21 cellular contexts compared by ENCODE assay signal in genomic region chr1:85438353-85438752, GRCh38. TPM values are rescaled to one million over a fixed set of nuclear protein-coding genes. Genes with fewer than 3 reads are reported as not detected.
DNase-seq lines count a peak whose midpoint lies in the region; ATAC-seq and TF ChIP-seq lines count a peak whose summit lies in the region.
"Had no signal": no experiment of that assay in that cellular context is flagged by ENCODE, and none has a peak within 500 bp of the region (broad histone marks: within the 10 kb centered on the region; RNA-seq: fewer than 3 reads in every experiment).

No MANE protein-coding gene starts in this region.

- DNase-seq in Daoy (ENCODE audit: low read depth) (peak; percentile 47), MG63 (peak; percentile 19), dermis microvascular lymphatic vessel endothelial cell (ENCODE audit: low read depth in 2 of 2) (peak; percentile 59 to 68), right lobe of liver (peak in 1 of 3 donors; percentile 68), foreskin melanocyte (no peak), Peyer's patch (no peak)
- no peak for DNase-seq in activated CD4-positive, alpha-beta T cell treated with anti-CD3 and anti-CD28 coated beads, Interleukin-2, amount 50 U/mL, for 4 hours
- DNase-seq: activated CD4-positive, alpha-beta T cell treated with anti-CD3 and anti-CD28 coated beads, Interleukin-2, amount 50 U/mL, for 48 hours; activated naive CD4-positive, alpha-beta T cell treated with Interleukin-2 at 50 U/mL for 16 hours; activated T-cell treated with anti-CD3 and anti-CD28 coated beads for 4 hours; CD8-positive, alpha-beta T cell; endodermal cell; kidney glomerular epithelial cell; NCI-H1436 treated with DMSO at 0.1 percent for 48 hours; NCI-H2171 treated with DMSO at 0.1 percent for 48 hours; NCI-H69; psoas muscle; SHP77; T-helper 1 cell had no signal

- no peak overlapping the region for H3K4me3 ChIP-seq in MG63
- H3K4me3 ChIP-seq in right lobe of liver = no peak overlapping the region
- H3K4me3 ChIP-seq in Peyer's patch = no peak overlapping the region
- H3K4me3 ChIP-seq: psoas muscle, thoracic aorta had no signal

- 6% methylated on average over 2 of the region's 2 CpGs for WGBS in right lobe of liver (ENCODE audit: insufficient coverage, low coverage, low lambda C conversion rate, missing lambda C conversion rate)

- peak; percentile 23 for TF ChIP-seq POLR2A in right lobe of liver (IDR thresholded peaks at IDR 0.05)
- no peak for TF ChIP-seq POLR2A in Peyer's patch (IDR thresholded peaks at IDR 0.05)

- H3K27ac ChIP-seq in right lobe of liver (peak overlapping the region in 2 of 3 donors; percentile 4 to 54), Peyer's patch (peak overlapping the region in 1 of 4 donors; percentile 19)
- H3K27ac ChIP-seq: psoas muscle, thoracic aorta had no signal

- no peaks in the 10 kb centered on the region for H3K36me3 ChIP-seq in MG63
- no peaks in the 10 kb centered on the region for H3K36me3 ChIP-seq in right lobe of liver
- H3K36me3 ChIP-seq in Peyer's patch = no peaks in the 10 kb centered on the region
- H3K36me3 ChIP-seq: thoracic aorta had no signal

- H3K4me1 ChIP-seq in right lobe of liver (peaks cover 0 to 15% (median 5%) of the 10 kb centered on the region in 4 donors), Peyer's patch (peaks cover 0 to 7% (median 0%) of the 10 kb centered on the region in 4 donors)

- ATAC-seq in right lobe of liver (peak; percentile 99), HG03039 (IDR thresholded peaks at IDR 0.05; ENCODE audit: unreplicated experiment) (no peak)
- ATAC-seq: CD8-positive, alpha-beta T cell had no signal

- H3K9me3 ChIP-seq in MG63 (no peaks in the 10 kb centered on the region), right lobe of liver (no peaks in the 10 kb centered on the region), Peyer's patch (no peaks in the 10 kb centered on the region)
- H3K9me3 ChIP-seq: psoas muscle, thoracic aorta had no signal

- TF ChIP-seq CTCF in right lobe of liver (IDR thresholded peaks at IDR 0.05) (no peak), Peyer's patch (IDR thresholded peaks at IDR 0.05) (no peak)

- intact Hi-C loops in right lobe of liver (cut with DNase I) = no loop called here

- H3K27me3 ChIP-seq in MG63 = no peaks in the 10 kb centered on the region
- no peaks in the 10 kb centered on the region for H3K27me3 ChIP-seq in right lobe of liver
- H3K27me3 ChIP-seq in Peyer's patch = no peaks in the 10 kb centered on the region

RNA-seq across cellular contexts. Expression of gene DDAH1, which starts 26.6 kb away (rescaled TPM):
- 56.3 and 63.0 TPM in 2 replicates for total RNA-seq in Daoy (2014; rRNA removed; shearing (Covaris generic))
- 18.2 and 20.8 TPM in 2 replicates for total RNA-seq in MG63 (2014; rRNA removed; shearing (Covaris generic); ENCODE audit: low replicate concordance)
- total RNA-seq in dermis microvascular lymphatic vessel endothelial cell = 36.8 and 45.9 TPM in 2 replicates
- total RNA-seq in right lobe of liver = 10 to 100 TPM; 54.9 to 94.9 (median 66.2) TPM
- 10 to 100 TPM; 40.8 to 60.2 (median 51.2) TPM for total RNA-seq in Peyer's patch
- total RNA-seq: CD8-positive, alpha-beta T cell had no signal

Comparison
In these comparisons a context has a peak if more than half of its experiments do, and no peak if none do; other contexts are left out.
1. DNase-seq: peak in Daoy (single experiment), MG63 (single experiment) and dermis microvascular lymphatic vessel endothelial cell (2 of 2); none in foreskin melanocyte (single experiment), Peyer's patch (0 of 3) and activated CD4-positive, alpha-beta T cell treated with anti-CD3 and anti-CD28 coated beads, Interleukin-2, amount 50 U/mL, for 4 hours (0 of 2).